Comparison of ENCODE assay signal across 8 cellular contexts in the genomic region with DNA sequence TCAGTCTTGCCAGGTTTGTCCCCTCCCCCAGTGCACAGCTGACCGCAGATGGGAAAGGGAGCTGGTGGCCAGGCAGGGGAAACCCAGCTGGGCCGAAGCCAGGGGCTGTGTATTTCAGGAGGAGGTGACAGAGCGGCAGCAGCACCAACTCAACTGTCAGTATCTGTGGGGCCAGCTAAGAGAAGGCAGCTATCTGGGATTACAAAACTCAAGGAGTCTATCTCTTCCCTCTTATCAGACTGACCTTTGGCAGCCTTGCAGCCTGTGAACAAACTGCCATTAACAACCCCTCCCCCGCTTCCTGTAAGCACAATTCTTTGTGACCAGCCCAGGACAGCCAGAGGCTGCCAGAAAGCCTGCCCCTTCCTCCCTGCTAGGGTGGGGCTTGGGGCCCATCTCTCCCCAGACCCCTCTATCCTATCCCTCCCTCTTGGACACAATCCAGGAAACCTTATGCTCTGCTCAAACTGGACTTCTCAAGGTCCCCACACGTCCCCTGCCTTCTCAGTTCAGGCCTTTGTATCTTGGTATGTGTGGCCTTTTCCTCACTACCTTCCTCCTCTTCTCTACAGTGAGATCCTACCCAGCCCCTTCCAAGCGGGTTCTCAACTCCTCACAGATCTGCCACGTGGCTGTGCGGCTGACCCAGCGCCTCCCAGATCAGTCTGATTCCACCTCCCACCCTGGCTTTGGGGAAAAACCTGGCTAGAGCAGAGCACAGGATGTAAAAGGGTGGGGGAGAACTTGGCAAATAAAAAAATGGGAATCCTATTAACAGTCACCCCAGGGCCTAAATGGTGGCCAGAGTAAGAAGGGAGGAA. TPM values are rescaled to one million over a fixed set of nuclear protein-coding genes. Genes with fewer than 3 reads are reported as not detected.
A peak's percentile ranks its signal among the peaks of the same experiment; 100 is the strongest.
DNase-seq lines count a peak whose midpoint lies in the region; ATAC-seq and TF ChIP-seq lines count a peak whose summit lies in the region.

No MANE protein-coding gene starts in this region.

- H3K4me3 ChIP-seq in ACC112 (ENCODE audit: low read depth, low read length) (peak overlapping the region; percentile 56; the same call in 1 of the 2 replicates), IMR-90 (ENCODE audit: insufficient read depth, low read depth, low read length) (no peak overlapping the region)

- intact Hi-C loops in IMR-90 (cut with micrococcal nuclease), result loop anchor here (1.0 kb wide), 1 partner anchor 9 kb away; no protein-coding TSS in a partner anchor

- CTCF ChIA-PET in IMR-90 (lab: Yijun Ruan, JAX), result no interaction called here

- DNase-seq in GM13976 (ENCODE audit: low spot score), result peak; percentile 73
- peak; percentile 97 for DNase-seq in IMR-90
- peak; percentile 94 to 96 for DNase-seq in SW 1271 (lab: John Stamatoyannopoulos, UW)
- peak; percentile 72 for DNase-seq in cerebellum (ENCODE audit: low spot score)
- peak; percentile 50 to 76 for DNase-seq in stimulated activated CD4-positive, alpha-beta T cell treated with anti-CD3 and anti-CD28 coated beads, Interleukin-2, amount 100 ng/mL, for 24 hours

- H3K79me1 ChIP-seq in IMR-90 (ENCODE audit: low read depth in 1 of 2, low read length in 2 of 2), result peaks cover 21 to 82% of the 10 kb centered on the region in 2 experiments

- peak; percentile 49; the same call in 1 of the 2 replicates for TF ChIP-seq POLR2A in IMR-90 (IDR thresholded peaks at IDR 0.05; ENCODE audit: low read depth, low read length)

- peak overlapping the region; percentile 88 for H3K4ac ChIP-seq in IMR-90 (ENCODE audit: low read depth, low read length)

- ATAC-seq in IMR-90 (ENCODE audit: low read depth) (peak; percentile 66), HG02884 (IDR thresholded peaks at IDR 0.05; ENCODE audit: unreplicated experiment) (no peak)

- H4K5ac ChIP-seq in IMR-90 (ENCODE audit: low read depth, low read length), result peak overlapping the region; percentile 23

- H3K27ac ChIP-seq in ACC112 (ENCODE audit: low read depth, low read length) (peak overlapping the region; percentile 91), IMR-90 (ENCODE audit: insufficient read depth, low read length) (peak overlapping the region; percentile 81), layer of hippocampus (ENCODE audit: low read depth, low read length) (peak overlapping the region; percentile 16)

- peak overlapping the region; percentile 79 for H2BK120ac ChIP-seq in IMR-90 (ENCODE audit: low read depth, low read length)

- peak overlapping the region; percentile 78 for H2BK20ac ChIP-seq in IMR-90 (ENCODE audit: low read depth, low read length)

- H3K9me1 ChIP-seq in IMR-90 (ENCODE audit: insufficient read depth, low read length), result peaks cover 44% of the 10 kb centered on the region

- H3K14ac ChIP-seq in IMR-90 (replicated peaks; ENCODE audit: low read depth, low read length), result peak overlapping the region; percentile 43

- dilution Hi-C loops in IMR-90 (cut with HindIII; ENCODE audit: low sequenced_read_pairs, unreplicated experiment), result no loop called here

- peak overlapping the region; percentile 49 for H3K23ac ChIP-seq in IMR-90 (ENCODE audit: low read depth, low read length)

- peaks cover 47% of the 10 kb centered on the region for H4K20me1 ChIP-seq in IMR-90 (ENCODE audit: insufficient read depth, low read length)

- peak overlapping the region; percentile 90 for H4K91ac ChIP-seq in IMR-90 (ENCODE audit: insufficient read depth, low read depth, low read length)

- TF ChIP-seq CTCF in GM13976 (IDR thresholded peaks at IDR 0.05; ENCODE audit: borderline replicate concordance, control extremely low read depth, extremely low read depth, insufficient read depth, missing control alignments) (no peak), IMR-90 (conservative IDR thresholded peaks at IDR 0.05; ENCODE audit: low read depth, low read length) (no peak)

- peaks cover 4% of the 10 kb centered on the region; the same call in 1 of the 2 replicates for H3K36me3 ChIP-seq in ACC112 (ENCODE audit: insufficient read depth, low read length)
- peaks cover 4% of the 10 kb centered on the region for H3K36me3 ChIP-seq in IMR-90 (ENCODE audit: control insufficient read depth, insufficient read depth, low read length)

- TF ChIP-seq RAD21 in IMR-90 (IDR thresholded peaks at IDR 0.05; ENCODE audit: low read length), result peak; percentile 27; the same call in 1 of the 2 replicates

- H3K9me3 ChIP-seq in IMR-90 (ENCODE audit: control insufficient read depth, insufficient read depth, low read length), result no peaks in the 10 kb centered on the region

- in situ Hi-C loops in GM13976 (cut with MboI; ENCODE audit: low sequenced_read_pairs, unreplicated experiment), result no loop called here
- in situ Hi-C loops in IMR-90 (cut with MboI; ENCODE audit: low sequenced_read_pairs), result no loop called here

- peak overlapping the region; percentile 69; the same call in 2 of the 3 replicates for H2BK15ac ChIP-seq in IMR-90 (ENCODE audit: low read depth, low read length)

- peak overlapping the region; percentile 86 for H2AK5ac ChIP-seq in IMR-90 (ENCODE audit: low read depth, low read length)

- H2AFZ ChIP-seq in ACC112 (ENCODE audit: low read length, unreplicated experiment) (peak overlapping the region; percentile 4), IMR-90 (replicated peaks; ENCODE audit: low read length, poor library complexity) (peak overlapping the region; percentile 1)

- peak overlapping the region; percentile 26 for H3K9ac ChIP-seq in IMR-90 (ENCODE audit: low read depth, low read length)

- H2BK5ac ChIP-seq in IMR-90 (ENCODE audit: low read depth, low read length, poor library complexity, severe bottlenecking), result peak overlapping the region; percentile 83

- peak overlapping the region; percentile 85 for H2AK9ac ChIP-seq in IMR-90 (replicated peaks; ENCODE audit: low read depth, low read length, poor library complexity)

- no CpG with 5 or more reads among the region's 9 CpGs for WGBS in IMR-90 (ENCODE audit: extremely low coverage in 2 of 2, insufficient read length in 1 of 2), 2 experiments

- no TSS peak for BruUV-seq in IMR-90 (replicated peaks; lab: Mats Ljungman, UMichigan)

- H3K79me2 ChIP-seq in ACC112 (ENCODE audit: control insufficient read depth, insufficient read depth, low read length, unreplicated experiment), result peaks cover 59% of the 10 kb centered on the region

- POLR2A ChIA-PET in IMR-90 (lab: Charles Lee; ENCODE audit: unreplicated experiment), result interaction anchor here (0.5 kb wide), 2 partner anchors 99 to 333 kb away, joined by 3 to 4 read pairs; no protein-coding TSS in a partner anchor

- H3K27me3 ChIP-seq in ACC112 (ENCODE audit: insufficient read depth, low read length), result no peaks in the 10 kb centered on the region
- no peaks in the 10 kb centered on the region for H3K27me3 ChIP-seq in IMR-90 (ENCODE audit: control insufficient read depth, insufficient read depth, low read length)
- no peaks in the 10 kb centered on the region for H3K27me3 ChIP-seq in layer of hippocampus (ENCODE audit: control insufficient read depth, insufficient read depth, low read length)

- H3K56ac ChIP-seq in IMR-90 (ENCODE audit: extremely low read depth, insufficient read depth, low read length), result peak overlapping the region; percentile 64

- H3K4me1 ChIP-seq in ACC112 (ENCODE audit: control insufficient read depth, insufficient read depth, low read length, unreplicated experiment), result peaks cover 52% of the 10 kb centered on the region
- peaks cover 38% of the 10 kb centered on the region for H3K4me1 ChIP-seq in IMR-90 (ENCODE audit: control insufficient read depth, insufficient read depth, low read length)

- H3K4me2 ChIP-seq in IMR-90 (ENCODE audit: low read depth, low read length), result peak overlapping the region; percentile 49

- H3K18ac ChIP-seq in IMR-90 (ENCODE audit: low read depth, low read length), result peak overlapping the region; percentile 75

- peak overlapping the region; percentile 66 to 85 for H4K8ac ChIP-seq in IMR-90 (ENCODE audit: low read depth in 2 of 2, low read length in 2 of 2)

TF ChIP-seq in IMR-90, 13 proteins besides CTCF, POLR2A, EP300 and RAD21 (continues in another document):
- TF ChIP-seq MAZ (IDR thresholded peaks at IDR 0.05; ENCODE audit: borderline replicate concordance, low read depth, low read length) (peak; percentile 65; the same call in 1 of the 2 replicates), MXI1 (IDR thresholded peaks at IDR 0.05; ENCODE audit: borderline replicate concordance, low read depth, low read length) (peak; percentile 17; the same call in 1 of the 2 replicates), BHLHE40 (IDR thresholded peaks at IDR 0.05; ENCODE audit: low read depth, low read length) (peak; percentile 26; the same call in 1 of the 2 replicates), RCOR1 (IDR thresholded peaks at IDR 0.05; ENCODE audit: insufficient replicate concordance, low read length) (peak; percentile 91), RFX5 (IDR thresholded peaks at IDR 0.05; ENCODE audit: low read depth, low read length) (no peak), FOS (IDR thresholded peaks at IDR 0.05; ENCODE audit: low read depth, low read length) (no peak)
- TF ChIP-seq, protein P1, sequence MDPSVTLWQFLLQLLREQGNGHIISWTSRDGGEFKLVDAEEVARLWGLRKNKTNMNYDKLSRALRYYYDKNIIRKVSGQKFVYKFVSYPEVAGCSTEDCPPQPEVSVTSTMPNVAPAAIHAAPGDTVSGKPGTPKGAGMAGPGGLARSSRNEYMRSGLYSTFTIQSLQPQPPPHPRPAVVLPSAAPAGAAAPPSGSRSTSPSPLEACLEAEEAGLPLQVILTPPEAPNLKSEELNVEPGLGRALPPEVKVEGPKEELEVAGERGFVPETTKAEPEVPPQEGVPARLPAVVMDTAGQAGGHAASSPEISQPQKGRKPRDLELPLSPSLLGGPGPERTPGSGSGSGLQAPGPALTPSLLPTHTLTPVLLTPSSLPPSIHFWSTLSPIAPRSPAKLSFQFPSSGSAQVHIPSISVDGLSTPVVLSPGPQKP (IDR thresholded peaks at IDR 0.05; ENCODE audit: borderline replicate concordance, low read depth, low read length), result no peak
- TF ChIP-seq, protein P2, sequence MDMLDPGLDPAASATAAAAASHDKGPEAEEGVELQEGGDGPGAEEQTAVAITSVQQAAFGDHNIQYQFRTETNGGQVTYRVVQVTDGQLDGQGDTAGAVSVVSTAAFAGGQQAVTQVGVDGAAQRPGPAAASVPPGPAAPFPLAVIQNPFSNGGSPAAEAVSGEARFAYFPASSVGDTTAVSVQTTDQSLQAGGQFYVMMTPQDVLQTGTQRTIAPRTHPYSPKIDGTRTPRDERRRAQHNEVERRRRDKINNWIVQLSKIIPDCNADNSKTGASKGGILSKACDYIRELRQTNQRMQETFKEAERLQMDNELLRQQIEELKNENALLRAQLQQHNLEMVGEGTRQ (IDR thresholded peaks at IDR 0.05; ENCODE audit: low read depth, low read length), result peak; percentile 42; the same call in 1 of the 2 replicates

RNA-seq across cellular contexts. Expression of a gene that starts 10.5 kb away (rescaled TPM):
- total RNA-seq in IMR-90 (2012; rRNA removed) (16.4 and 17.4 TPM in 2 replicates), cerebellum (30.3 TPM)
- polyA plus RNA-seq in IMR-90 (2012; rRNA removed), result 17.7 and 18.3 TPM in 2 replicates
- polyA plus RNA-seq in IMR-90 (2012; cell fraction: cytosol; rRNA removed), result 13.0 and 21.7 TPM in 2 replicates
- polyA plus RNA-seq in IMR-90 (2012; cell fraction: nucleus; rRNA removed; ENCODE audit: low replicate concordance), result 13.5 and 18.2 TPM in 2 replicates

RNA-seq across cellular contexts. Expression of a gene that starts 26.0 kb away (rescaled TPM):
- 5.3 and 6.1 TPM in 2 replicates for total RNA-seq in IMR-90 (2012; rRNA removed)
- polyA plus RNA-seq in IMR-90 (2012; rRNA removed), result 7.2 and 8.3 TPM in 2 replicates
- 2.9 and 5.1 TPM in 2 replicates for polyA plus RNA-seq in IMR-90 (2012; cell fraction: cytosol; rRNA removed)
- 37.1 and 78.4 TPM in 2 replicates for polyA plus RNA-seq in IMR-90 (2012; cell fraction: nucleus; rRNA removed; ENCODE audit: low replicate concordance)
- total RNA-seq in cerebellum, result 9.5 TPM

Comparison
In these comparisons a context has a peak if more than half of its experiments do, and no peak if none do; other contexts are left out.
1. H3K27ac ChIP-seq: peak in every context shown above with its lines; median percentile 91 in ACC112; 81 in IMR-90; 16 in layer of hippocampus.